ENCODE assay signal across 1 cellular context in the genomic region with DNA sequence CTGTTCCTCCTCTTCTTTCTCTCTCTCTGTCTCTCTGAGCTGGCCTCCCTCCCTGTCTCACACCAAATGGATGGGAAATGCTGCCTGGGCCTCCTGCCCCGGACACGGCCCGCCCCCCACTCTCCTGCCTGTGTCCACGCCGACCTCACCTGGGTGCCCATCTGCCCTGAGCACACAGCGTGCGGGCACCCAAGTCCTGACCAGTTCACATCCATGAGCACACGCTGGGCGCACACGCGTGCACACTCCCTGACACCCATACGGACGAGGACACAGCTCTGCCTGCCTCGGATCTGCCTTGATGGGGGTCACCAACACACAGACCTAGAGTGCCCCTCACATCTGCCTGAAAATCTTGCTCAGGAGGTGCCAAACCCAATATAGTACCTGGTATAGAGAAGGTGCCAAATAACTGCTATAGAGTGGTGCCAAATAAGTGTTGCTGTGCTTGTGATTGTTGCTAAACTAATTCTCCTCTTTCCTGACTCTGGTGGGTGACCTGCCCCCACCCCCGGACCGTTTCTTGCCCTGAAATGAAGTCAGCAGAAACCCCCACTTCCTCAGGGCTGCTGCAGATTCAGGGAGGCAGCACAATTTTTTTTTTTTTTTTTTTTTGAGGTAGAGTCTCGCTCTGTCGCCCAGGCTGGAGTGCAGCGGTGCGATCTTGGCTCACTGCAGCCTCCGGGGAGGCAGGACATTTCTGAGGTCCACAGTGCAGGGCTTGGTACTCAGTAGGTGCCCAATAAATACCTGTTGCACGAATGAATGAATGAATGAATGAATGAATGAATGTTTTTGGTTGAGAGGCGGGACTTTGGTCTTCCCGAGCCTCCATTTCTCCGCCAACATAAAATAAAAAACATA.
TF ChIP-seq lines count a peak whose summit lies in the region.

No MANE protein-coding gene starts in this region.

TF ChIP-seq in K562, 482 proteins besides CTCF, POLR2A, EP300 and RAD21:
- TF ChIP-seq ARID4B (CRISPR knock-in tag; IDR thresholded peaks at IDR 0.05) (no peak), ZNF77 (CRISPR knock-in tag; IDR thresholded peaks at IDR 0.05) (no peak), POLR2G (IDR thresholded peaks at IDR 0.05; ENCODE audit: low read depth, low read length) (0 out of 2 replicates have a peak, but pooled peaks have one; percentile 34), RBFOX2 (IDR thresholded peaks at IDR 0.05; ENCODE audit: low read depth, low read length) (0 out of 2 replicates have a peak, but pooled peaks have one; percentile 14), ARNT (IDR thresholded peaks at IDR 0.05) (0 out of 4 replicates have a peak, but pooled peaks of 1 of the 2 experiments have one; percentile 8), ZNF766 (CRISPR knock-in tag; conservative IDR thresholded peaks at IDR 0.05) (no peak), BRD4 (IDR thresholded peaks at IDR 0.05) (no peak), ZC3H11A (IDR thresholded peaks at IDR 0.05; ENCODE audit: low read depth, low read length) (no peak), ZBTB12 (CRISPR knock-in tag; IDR thresholded peaks at IDR 0.05) (no peak), POLR3A (IDR thresholded peaks at IDR 0.05; ENCODE audit: borderline replicate concordance, extremely low read depth, insufficient read depth, insufficient read length) (no peak), PHF21A (IDR thresholded peaks at IDR 0.05; ENCODE audit: borderline replicate concordance, low read depth) (no peak), ZNF384 (IDR thresholded peaks at IDR 0.05; ENCODE audit: low read depth, low read length) (peak; percentile 55), ZNF24 (IDR thresholded peaks at IDR 0.05) (peak; percentile 98), CTBP1 (IDR thresholded peaks at IDR 0.05; ENCODE audit: borderline replicate concordance) (no peak)
- TF ChIP-seq, protein P1, sequence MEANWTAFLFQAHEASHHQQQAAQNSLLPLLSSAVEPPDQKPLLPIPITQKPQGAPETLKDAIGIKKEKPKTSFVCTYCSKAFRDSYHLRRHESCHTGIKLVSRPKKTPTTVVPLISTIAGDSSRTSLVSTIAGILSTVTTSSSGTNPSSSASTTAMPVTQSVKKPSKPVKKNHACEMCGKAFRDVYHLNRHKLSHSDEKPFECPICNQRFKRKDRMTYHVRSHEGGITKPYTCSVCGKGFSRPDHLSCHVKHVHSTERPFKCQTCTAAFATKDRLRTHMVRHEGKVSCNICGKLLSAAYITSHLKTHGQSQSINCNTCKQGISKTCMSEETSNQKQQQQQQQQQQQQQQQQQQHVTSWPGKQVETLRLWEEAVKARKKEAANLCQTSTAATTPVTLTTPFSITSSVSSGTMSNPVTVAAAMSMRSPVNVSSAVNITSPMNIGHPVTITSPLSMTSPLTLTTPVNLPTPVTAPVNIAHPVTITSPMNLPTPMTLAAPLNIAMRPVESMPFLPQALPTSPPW (CRISPR knock-in tag; IDR thresholded peaks at IDR 0.05): 0 out of 2 replicates have a peak, but pooled peaks have one; percentile 13
